In the genomic region with DNA sequence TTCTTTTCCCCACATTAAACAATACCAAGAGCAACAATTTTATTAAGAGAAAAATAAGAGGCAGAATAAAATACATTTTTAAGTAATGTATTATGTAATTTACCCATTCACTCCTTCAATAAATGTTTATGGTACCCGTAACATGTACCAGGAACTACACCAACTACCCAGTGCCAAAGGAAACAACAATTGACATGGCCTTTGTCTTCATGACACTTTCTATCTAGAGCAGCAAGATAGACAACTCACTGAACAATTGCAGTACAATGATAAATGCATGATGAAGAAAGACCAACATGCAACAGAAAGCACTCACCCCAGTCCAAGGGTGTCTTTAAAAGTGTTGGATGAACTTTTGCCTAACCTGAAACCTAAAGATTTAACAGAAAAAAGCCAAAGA, we compare ENCODE assay signal across 21 cellular contexts.
DNase-seq lines count a peak whose midpoint lies in the region; ATAC-seq, FAIRE-seq and TF ChIP-seq lines count a peak whose summit lies in the region.
"Had no signal": no experiment of that assay in that cellular context is flagged by ENCODE, and none has a peak within 500 bp of the region (broad histone marks: within the 10 kb centered on the region; RNA-seq: fewer than 3 reads in every experiment).

No MANE protein-coding gene starts in this region.

- no peak for FAIRE-seq in K562 (lab: Jason Lieb, UNC)
- FAIRE-seq: GM18507 had no signal

- no peak overlapping the region for H3K27ac Mint-ChIP-seq in activated T-cell treated with anti-CD3 and anti-CD28 coated beads, Interleukin-2, amount 50 U/mL, for 72 hours

- peaks cover 6 to 7% of the 10 kb centered on the region in 2 donors for H3K9me3 Mint-ChIP-seq in activated T-cell treated with anti-CD3 and anti-CD28 coated beads, Interleukin-2, amount 50 U/mL, for 72 hours

- H3K9ac ChIP-seq in mammary epithelial cell (ENCODE audit: insufficient read depth, low read length) = no peak overlapping the region
- no peak overlapping the region for H3K9ac ChIP-seq in K562 (ENCODE audit: insufficient read depth in 1 of 2, low read depth in 2 of 2, low read length in 2 of 2)
- H3K9ac ChIP-seq: GM23248 had no signal

- in situ Hi-C loops in mammary epithelial cell (cut with MboI; ENCODE audit: low sequenced_read_pairs in 2 of 2) (no loop called here), K562 (cut with MboI) (no loop called here)

- peak overlapping the region; percentile 85 for H2AFZ ChIP-seq in mammary epithelial cell (ENCODE audit: low read depth, low read length)
- no peak overlapping the region for H2AFZ ChIP-seq in K562 (ENCODE audit: low read depth, low read length)
- H2AFZ ChIP-seq: GM23248 had no signal

- DNase-seq in mammary epithelial cell (no peak), breast epithelium (ENCODE audit: low spot score in 2 of 2) (no peak), K562 (ENCODE audit: extremely low read depth in 1 of 4, low spot score in 3 of 4) (no peak), left colon (no peak), NCI-H524 (lab: John Stamatoyannopoulos, UW) (no peak)
- DNase-seq in activated T-cell treated with anti-CD3 and anti-CD28 coated beads, Interleukin-2, amount 50 U/mL, for 72 hours = no peak
- DNase-seq: 8988T, ACHN, GM23248, H7, KG1, MG63, NCI-H1417, NCI-H1694, NCI-H2029 treated with DMSO at 0.1 percent for 48 hours, NCI-H2227 treated with DMSO at 0.1 percent for 48 hours, NCI-H69, RPMI8226 had no signal

- H3K9me1 ChIP-seq in K562 (ENCODE audit: control insufficient read depth, insufficient read depth, low read length) = no peaks in the 10 kb centered on the region

- no peaks in the 10 kb centered on the region for H3K9me3 ChIP-seq in mammary epithelial cell (replicated peaks; ENCODE audit: insufficient read depth, low read length)
- no peaks in the 10 kb centered on the region for H3K9me3 ChIP-seq in breast epithelium
- H3K9me3 ChIP-seq in K562 (replicated peaks; ENCODE audit: control insufficient read depth, insufficient read depth, low read depth, low read length) = no peaks in the 10 kb centered on the region
- H3K9me3 ChIP-seq: MG63 had no signal

- CTCF ChIA-PET in mammary epithelial cell (lab: Charles Lee; ENCODE audit: low non-redundant PET) = no interaction called here
- CTCF ChIA-PET in K562 (lab: Yijun Ruan, JAX; ENCODE audit: low intra/inter-chr PET ratio) = no interaction called here

- H4K20me1 ChIP-seq in mammary epithelial cell (ENCODE audit: insufficient read depth, low read length) (no peaks in the 10 kb centered on the region), K562 (replicated peaks; ENCODE audit: control insufficient read depth, insufficient read depth, low read length) (no peaks in the 10 kb centered on the region)

- POLR2A ChIA-PET in K562 (lab: Yijun Ruan, JAX) = no interaction called here

- H3K4me3 ChIP-seq in mammary epithelial cell (replicated peaks in 1 of 3; ENCODE audit: insufficient read depth in 1 of 3, low read depth in 2 of 3, low read length in 3 of 3) (no peak overlapping the region), breast epithelium (no peak overlapping the region), K562 (no peak overlapping the region)
- H3K4me3 ChIP-seq: GM23248, MG63 had no signal

- TF ChIP-seq POLR2A in breast epithelium (IDR thresholded peaks at IDR 0.05) = no peak
- no peak for TF ChIP-seq POLR2A in K562 (conservative IDR thresholded peaks at IDR 0.05)

- H3K4me2 ChIP-seq in mammary epithelial cell (ENCODE audit: insufficient read depth, low read depth, low read length) (no peak overlapping the region), K562 (ENCODE audit: insufficient read depth, low read length) (no peak overlapping the region)

- TF ChIP-seq EP300 in K562 (IDR thresholded peaks at IDR 0.05; ENCODE audit: low read length) = no peak

- intact Hi-C loops in mammary epithelial cell (cut with micrococcal nuclease) (loop anchor here (10.0 kb wide), 2 partner anchors 74 to 136 kb away; no protein-coding TSS in a partner anchor), breast epithelium (cut with DNase I; ENCODE audit: low total_unique reads) (no loop called here), K562 (cut with micrococcal nuclease) (no loop called here), left colon (cut with DNase I, micrococcal nuclease) (no loop called here)

- BruUV-seq in mammary epithelial cell (replicated peaks; lab: Mats Ljungman, UMichigan) = no TSS peak
- BruUV-seq in K562 (replicated peaks; lab: Mats Ljungman, UMichigan) = no TSS peak

- no peak for TF ChIP-seq RAD21 in K562 (CRISPR knock-in tag; conservative IDR thresholded peaks at IDR 0.05 in 1 of 2, IDR thresholded peaks at IDR 0.05 in 1 of 2)

- peak overlapping the region; percentile 45 for H3K27ac ChIP-seq in mammary epithelial cell (ENCODE audit: insufficient read depth, low read depth, low read length)
- no peak overlapping the region for H3K27ac ChIP-seq in breast epithelium
- H3K27ac ChIP-seq in K562 (ENCODE audit: extremely low read depth, low read depth, low read length) = no peak overlapping the region
- H3K27ac ChIP-seq: GM23248, HL-60 had no signal

- no peaks in the 10 kb centered on the region for H3K36me3 Mint-ChIP-seq in activated T-cell treated with anti-CD3 and anti-CD28 coated beads, Interleukin-2, amount 50 U/mL, for 72 hours (ENCODE audit: insufficient read depth in 2 of 2)

- ATAC-seq in K562 = no peak
- ATAC-seq in left colon = peak; percentile 91
- ATAC-seq in GM21717 (IDR thresholded peaks at IDR 0.05; ENCODE audit: unreplicated experiment) = no peak
- ATAC-seq in activated T-cell treated with anti-CD3 and anti-CD28 coated beads, Interleukin-2, amount 50 U/mL, for 72 hours (replicated peaks in 1 of 2) = no peak

- no peaks in the 10 kb centered on the region for H3K27me3 Mint-ChIP-seq in activated T-cell treated with anti-CD3 and anti-CD28 coated beads, Interleukin-2, amount 50 U/mL, for 72 hours (ENCODE audit: low read depth)

- no peaks in the 10 kb centered on the region for H3K79me2 ChIP-seq in mammary epithelial cell (ENCODE audit: insufficient read depth, low read length)
- H3K79me2 ChIP-seq in K562 (ENCODE audit: control insufficient read depth, insufficient read depth, low read length) = no peaks in the 10 kb centered on the region

- dilution Hi-C loops in mammary epithelial cell (cut with HindIII; ENCODE audit: low sequenced_read_pairs) = no loop called here

- no peak for TF ChIP-seq CTCF in mammary epithelial cell (conservative IDR thresholded peaks at IDR 0.05 in 1 of 2, IDR thresholded peaks at IDR 0.05 in 1 of 2; ENCODE audit: extremely low read depth in 1 of 2, insufficient read depth in 1 of 2, low read depth in 1 of 2, low read length in 2 of 2)
- no peak for TF ChIP-seq CTCF in breast epithelium (IDR thresholded peaks at IDR 0.05)
- TF ChIP-seq CTCF in K562 (IDR thresholded peaks at IDR 0.05 in 2 of 3, conservative IDR thresholded peaks at IDR 0.05 in 1 of 3; ENCODE audit: insufficient read depth in 2 of 3, low read depth in 1 of 3, low read length in 3 of 3) = no peak

- H3K27me3 ChIP-seq in mammary epithelial cell (ENCODE audit: insufficient read depth, low read length) = no peaks in the 10 kb centered on the region
- H3K27me3 ChIP-seq in breast epithelium = no peaks in the 10 kb centered on the region
- H3K27me3 ChIP-seq in K562 (ENCODE audit: control insufficient read depth in 2 of 2, insufficient read depth in 2 of 2, low read length in 2 of 2) = no peaks in the 10 kb centered on the region

- H3K4me1 Mint-ChIP-seq in activated T-cell treated with anti-CD3 and anti-CD28 coated beads, Interleukin-2, amount 50 U/mL, for 72 hours (ENCODE audit: low read depth) = no peaks in the 10 kb centered on the region

- peaks cover 55% of the 10 kb centered on the region for H3K4me1 ChIP-seq in mammary epithelial cell (ENCODE audit: insufficient read depth, low read length)
- no peaks in the 10 kb centered on the region for H3K4me1 ChIP-seq in breast epithelium
- peaks cover 0 to 11% of the 10 kb centered on the region in 2 experiments; a peak in 3 of 5 replicates for H3K4me1 ChIP-seq in K562 (replicated peaks in 1 of 2; ENCODE audit: control insufficient read depth in 2 of 2, insufficient read depth in 2 of 2, low read length in 2 of 2)

- H3K4me3 Mint-ChIP-seq in activated T-cell treated with anti-CD3 and anti-CD28 coated beads, Interleukin-2, amount 50 U/mL, for 72 hours = no peak overlapping the region

- H3K36me3 ChIP-seq in mammary epithelial cell (ENCODE audit: insufficient read depth, low read length) (no peaks in the 10 kb centered on the region), breast epithelium (no peaks in the 10 kb centered on the region), K562 (ENCODE audit: control insufficient read depth, insufficient read depth, low read length) (no peaks in the 10 kb centered on the region)
- H3K36me3 ChIP-seq: MG63 had no signal

- 100% methylated on average over 1 of the region's 1 CpG for WGBS in mammary epithelial cell (ENCODE audit: low coverage, missing lambda C conversion rate)
- 46% methylated on average over 1 of the region's 1 CpG for WGBS in K562 (ENCODE audit: insufficient coverage, low coverage, missing lambda C conversion rate)

TF ChIP-seq in K562, 482 proteins besides CTCF, POLR2A, EP300 and RAD21:
- TF ChIP-seq ZNF589 (CRISPR knock-in tag; IDR thresholded peaks at IDR 0.05; ENCODE audit: low read depth) (0 out of 2 replicates have a peak, but pooled peaks have one; percentile 3), ZNF311 (CRISPR knock-in tag; IDR thresholded peaks at IDR 0.05) (peak; percentile 62; the same call in 1 of the 2 replicates), PTRF (tag; IDR thresholded peaks at IDR 0.05) (0 out of 2 replicates have a peak, but pooled peaks have one; percentile 35), ZNF146 (CRISPR knock-in tag; IDR thresholded peaks at IDR 0.05; ENCODE audit: unreplicated experiment) (no peak), ZNF551 (CRISPR knock-in tag; IDR thresholded peaks at IDR 0.05) (no peak)
